ENCODE assay signal across 8 cellular contexts in the genomic region with DNA sequence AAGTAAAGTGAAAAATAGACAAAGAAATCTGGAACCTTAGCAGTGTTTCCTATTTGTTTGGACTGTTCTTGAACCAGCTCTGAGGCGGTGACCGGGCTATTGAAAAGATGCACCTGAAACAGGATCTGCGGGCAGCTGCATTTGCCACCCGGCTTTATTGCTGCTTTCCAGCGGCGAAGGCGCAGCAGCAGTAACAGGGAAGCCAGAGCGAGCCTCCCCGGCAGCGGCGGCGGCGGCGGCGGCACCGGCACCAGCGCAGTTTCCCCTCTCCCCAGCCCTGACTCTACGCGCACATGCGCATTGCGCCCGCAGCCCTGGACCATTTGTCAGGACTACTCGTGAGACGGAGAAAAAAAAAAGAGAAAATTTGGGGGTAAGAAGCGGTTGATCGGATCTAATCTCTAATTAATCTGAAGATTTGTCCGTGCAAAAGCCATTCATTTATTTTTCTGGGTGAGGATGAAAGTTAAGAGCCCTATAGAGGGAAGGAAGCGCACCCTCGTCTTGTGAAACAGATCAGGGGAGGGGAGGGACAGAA. TPM values are rescaled to one million over a fixed set of nuclear protein-coding genes. Genes with fewer than 3 reads are reported as not detected.
A peak's percentile ranks its signal among the peaks of the same experiment; 100 is the strongest.
DNase-seq lines count a peak whose midpoint lies in the region; ATAC-seq and TF ChIP-seq lines count a peak whose summit lies in the region.

Gene L3MBTL3, plus strand, starts transcription at position 290 of the 538 bp plus-strand sequence. CDS start 24,119 bp downstream, outside the sequence.

- WGBS in endodermal cell (ENCODE audit: insufficient coverage in 1 of 2, insufficient read length in 1 of 2), 2 experiments, result 2 to 4% methylated on average over 11 to 29 of the region's 29 CpGs

- peaks cover 0 to 9% (median 2%) of the 10 kb centered on the region in 11 experiments; a peak in 7 of 22 replicates for H3K36me3 ChIP-seq in BLaER1 treated with 17β-estradiol and CSF1 and Interleukin-3, amounts not matched to agents 10 nM and 100 nM
- no peaks in the 10 kb centered on the region for H3K36me3 ChIP-seq in endodermal cell (ENCODE audit: control insufficient read depth, insufficient read depth, low read length)

- no peaks in the 10 kb centered on the region for H3K9me3 ChIP-seq in BLaER1 treated with 17β-estradiol and CSF1 and Interleukin-3, amounts not matched to agents 10 nM and 100 nM (replicated peaks in 1 of 11)
- H3K9me3 ChIP-seq in endodermal cell (ENCODE audit: control insufficient read depth, low read length), result no peaks in the 10 kb centered on the region

- no peaks in the 10 kb centered on the region for H3K27me3 Mint-ChIP-seq in endodermal cell (ENCODE audit: insufficient read depth)

- H3K4me3 ChIP-seq in BLaER1 treated with 17β-estradiol and CSF1 and Interleukin-3, amounts not matched to agents 10 nM and 100 nM, result peak within 1 kb of the TSS; percentile 77 to 97 (median 93)
- H3K4me3 ChIP-seq in endodermal cell (ENCODE audit: low read length), result peak within 1 kb of the TSS; percentile 94

- peak within 1 kb of the TSS; percentile 91 for H3K4me3 Mint-ChIP-seq in endodermal cell

- H3K9me3 Mint-ChIP-seq in endodermal cell, result no peaks in the 10 kb centered on the region

- ATAC-seq in GM19452 (IDR thresholded peaks at IDR 0.05; ENCODE audit: unreplicated experiment) (peak; percentile 61), HG03571 (IDR thresholded peaks at IDR 0.05; ENCODE audit: unreplicated experiment) (peak; percentile 74)

- H3K27ac ChIP-seq in BLaER1 treated with 17β-estradiol and CSF1 and Interleukin-3, amounts not matched to agents 10 nM and 100 nM, result peak within 1 kb of the TSS; percentile 68 to 96 (median 93)
- peak within 1 kb of the TSS; percentile 38 for H3K27ac ChIP-seq in endodermal cell (ENCODE audit: low read depth, low read length)

- H3K27me3 ChIP-seq in BLaER1 treated with 17β-estradiol and CSF1 and Interleukin-3, amounts not matched to agents 10 nM and 100 nM, result no peaks in the 10 kb centered on the region
- no peaks in the 10 kb centered on the region for H3K27me3 ChIP-seq in endodermal cell (ENCODE audit: control insufficient read depth, insufficient read depth, low read length, poor library complexity, severe bottlenecking)

- peak within 1 kb of the TSS; percentile 73 to 88 (median 78) for H3K4me2 ChIP-seq in BLaER1 treated with 17β-estradiol and CSF1 and Interleukin-3, amounts not matched to agents 10 nM and 100 nM

- H3K27ac Mint-ChIP-seq in endodermal cell, result peak within 1 kb of the TSS; percentile 83

- H3K9ac ChIP-seq in BLaER1 treated with 17β-estradiol and CSF1 and Interleukin-3, amounts not matched to agents 10 nM and 100 nM, result peak within 1 kb of the TSS; percentile 88 to 97 (median 96)
- H3K9ac ChIP-seq in endodermal cell (ENCODE audit: extremely low read depth, low read length, poor library complexity, severe bottlenecking), result peak within 1 kb of the TSS; percentile 59

- DNase-seq in NOMO-1 (lab: John Stamatoyannopoulos, UW; ENCODE audit: unreplicated experiment in 2 of 2) (peak; percentile 70 to 82), endodermal cell (peak; percentile 96), mesenteric fat pad (ENCODE audit: low spot score) (peak; percentile 96)
- peak; percentile 69 for DNase-seq in activated CD8-positive, alpha-beta memory T cell treated with anti-CD3 and anti-CD28 coated beads, Interleukin-2, amount 50 U/mL, for 1 hour (ENCODE audit: extremely low read depth)
- peak; percentile 68 for DNase-seq in stimulated activated CD8-positive, alpha-beta memory T cell treated with anti-CD3 and anti-CD28 coated beads, Interleukin-12 subunit alpha, Interleukin-12 subunit beta, amount 100 ng/mL, for 24 hours (ENCODE audit: extremely low read depth)

- peaks cover 5 to 20% (median 10%) of the 10 kb centered on the region in 10 experiments; a peak in 18 of 20 replicates for H3K4me1 ChIP-seq in BLaER1 treated with 17β-estradiol and CSF1 and Interleukin-3, amounts not matched to agents 10 nM and 100 nM
- no peaks in the 10 kb centered on the region for H3K4me1 ChIP-seq in endodermal cell (ENCODE audit: control insufficient read depth, insufficient read depth, low read length)

- peaks cover 19% of the 10 kb centered on the region for H3K4me1 Mint-ChIP-seq in endodermal cell

- TF ChIP-seq CTCF in endodermal cell (conservative IDR thresholded peaks at IDR 0.05), result no peak

- peaks cover 0 to 22% (median 16%) of the 10 kb centered on the region in 11 experiments; a peak in 11 of 22 replicates for H4K20me1 ChIP-seq in BLaER1 treated with 17β-estradiol and CSF1 and Interleukin-3, amounts not matched to agents 10 nM and 100 nM

- peaks cover 2% of the 10 kb centered on the region for H3K36me3 Mint-ChIP-seq in endodermal cell (ENCODE audit: low read depth)

RNA-seq across cellular contexts. Expression of gene L3MBTL3, which starts in this region (rescaled TPM):
- 10 to 100 TPM; 23.7 to 39.7 TPM for total RNA-seq in endodermal cell
- 13.7 TPM for polyA plus RNA-seq in endodermal cell (2013, experiment 1 of 2)
- 14.0 TPM for polyA plus RNA-seq in endodermal cell (2013, experiment 2 of 2)
- total RNA-seq in mesenteric fat pad, result 9.9 TPM

Comparison
In these comparisons a context has a peak if more than half of its experiments do, and no peak if none do; other contexts are left out.
1. Peak in every context shown above with its lines: DNase-seq, ATAC-seq, H3K4me3 ChIP-seq and H3K27ac ChIP-seq.